In genomic region chr19:802497-802887, GRCh38 we compare ENCODE assay signal across 9 cellular contexts. TPM values are rescaled to one million over a fixed set of nuclear protein-coding genes. Genes with fewer than 3 reads are reported as not detected.
DNase-seq lines count a peak whose midpoint lies in the region; ATAC-seq, FAIRE-seq and TF ChIP-seq lines count a peak whose summit lies in the region.
"Had no signal": no experiment of that assay in that cellular context is flagged by ENCODE, and none has a peak within 500 bp of the region (broad histone marks: within the 10 kb centered on the region; RNA-seq: fewer than 3 reads in every experiment).

No MANE protein-coding gene starts in this region.

- in situ Hi-C loops in GM12878 (cut with MboI) = no loop called here

- ATAC-seq in GM12878 (no peak), GM21381 (IDR thresholded peaks at IDR 0.05; ENCODE audit: unreplicated experiment) (no peak)

- H3F3A ChIP-seq in neural progenitor cell (ENCODE audit: low read depth) = peaks cover 50% of the 10 kb centered on the region

- H3K27ac Mint-ChIP-seq in neural progenitor cell = peak overlapping the region; percentile 98

- H2AFZ ChIP-seq in GM12878 (ENCODE audit: control insufficient read depth, low read depth, low read length) (no peak overlapping the region), neural progenitor cell (replicated peaks) (no peak overlapping the region), Karpas-422 (ENCODE audit: low read length) (no peak overlapping the region)

- H3K4me1 ChIP-seq in GM12878 (ENCODE audit: control insufficient read depth, insufficient read depth, low read length) (peaks cover 7% of the 10 kb centered on the region; the same call in 1 of the 2 replicates), neural progenitor cell (peaks cover 39% of the 10 kb centered on the region), Karpas-422 (ENCODE audit: low read length) (peaks cover 13% of the 10 kb centered on the region)

- H3K27ac ChIP-seq in GM12878 (ENCODE audit: control insufficient read depth, insufficient read depth) (no peak overlapping the region), neural progenitor cell (peak overlapping the region; percentile 68), Karpas-422 (ENCODE audit: low read length) (no peak overlapping the region)
- H3K27ac ChIP-seq: SJSA1 had no signal

- H3K36me3 ChIP-seq in GM12878 (ENCODE audit: control insufficient read depth in 2 of 2, insufficient read depth in 2 of 2, low read length in 1 of 2) (peaks cover 22 to 71% of the 10 kb centered on the region in 2 experiments; a peak in 3 of 4 replicates), neural progenitor cell (no peaks in the 10 kb centered on the region), Karpas-422 (ENCODE audit: insufficient read depth, low read length) (peaks cover 72% of the 10 kb centered on the region)

- DNase-seq in HFF-Myc (ENCODE audit: extremely low read depth, low read depth) = no peak
- no peak for DNase-seq in GM12878 (ENCODE audit: low read depth, low spot score)
- peak; percentile 35 for DNase-seq in neural progenitor cell (ENCODE audit: low spot score)
- no peak for DNase-seq in cortex of kidney (lab: John Stamatoyannopoulos, UW)
- no peak for DNase-seq in Karpas-422
- DNase-seq: effector CD4-positive, alpha-beta T cell had no signal

- POLR2A ChIA-PET in GM12878 (lab: Charles Lee) = interaction anchor here (0.6 kb wide), 1 partner anchor 454 kb away, joined by 6 read pairs; no protein-coding TSS in a partner anchor

- no peak for FAIRE-seq in GM12878 (lab: Jason Lieb, UNC)

- intact Hi-C loops in GM12878 (cut with micrococcal nuclease; ENCODE audit: unreplicated experiment) = no loop called here

- CTCF ChIA-PET in GM12878 (lab: Yijun Ruan, JAX) = no interaction called here

- TF ChIP-seq POLR2A in GM12878 (IDR thresholded peaks at IDR 0.05; ENCODE audit: low read depth, low read length) = peak; percentile 1; the same call in 1 of the 2 replicates

- SMC1A ChIA-PET in GM12878 (lab: Charles Lee; ENCODE audit: uncharacterized antibody, unreplicated experiment) = no interaction called here

- H4K20me1 ChIP-seq in GM12878 (ENCODE audit: control insufficient read depth, insufficient read depth) (peaks cover 38% of the 10 kb centered on the region), neural progenitor cell (ENCODE audit: low read depth) (peaks cover 97% of the 10 kb centered on the region), Karpas-422 (ENCODE audit: insufficient read depth, low read depth, low read length) (peaks cover 87% of the 10 kb centered on the region)

- RAD21 ChIA-PET in GM12878 (lab: Charles Lee; ENCODE audit: unreplicated experiment) = no interaction called here

- H3K27me3 Mint-ChIP-seq in neural progenitor cell (ENCODE audit: insufficient read depth, low read depth) = peaks cover 15% of the 10 kb centered on the region

- H3K9me3 ChIP-seq in GM12878 (replicated peaks; ENCODE audit: control insufficient read depth, insufficient read depth, low read length) (no peaks in the 10 kb centered on the region), neural progenitor cell (ENCODE audit: low read depth) (no peaks in the 10 kb centered on the region), Karpas-422 (ENCODE audit: low read length) (no peaks in the 10 kb centered on the region)
- H3K9me3 ChIP-seq: SJSA1 had no signal

- H3K36me3 Mint-ChIP-seq in neural progenitor cell = peaks cover 25% of the 10 kb centered on the region

- H3K4me2 ChIP-seq in GM12878 (ENCODE audit: control insufficient read depth, insufficient read depth) (no peak overlapping the region), neural progenitor cell (peak overlapping the region; percentile 53), Karpas-422 (ENCODE audit: low read depth, low read length, poor library complexity, severe bottlenecking) (no peak overlapping the region)

- H3K9ac ChIP-seq in GM12878 (ENCODE audit: control insufficient read depth, insufficient read depth, low read length) = no peak overlapping the region
- H3K9ac ChIP-seq in neural progenitor cell = no peak overlapping the region
- no peak overlapping the region for H3K9ac ChIP-seq in Karpas-422 (ENCODE audit: low read length)

- TF ChIP-seq RAD21 in GM12878 (IDR thresholded peaks at IDR 0.05; ENCODE audit: insufficient read depth, low read depth, low read length) = no peak

- H3K27me3 ChIP-seq in GM12878 (replicated peaks in 1 of 2; ENCODE audit: control insufficient read depth in 2 of 2, insufficient read depth in 2 of 2, low read length in 1 of 2) (no peaks in the 10 kb centered on the region), neural progenitor cell (no peaks in the 10 kb centered on the region), Karpas-422 (ENCODE audit: low read length) (no peaks in the 10 kb centered on the region)
- H3K27me3 ChIP-seq: SJSA1 had no signal

- peak overlapping the region; percentile 74 for H3K4me3 Mint-ChIP-seq in neural progenitor cell

- H3K9me3 Mint-ChIP-seq in neural progenitor cell = no peaks in the 10 kb centered on the region

- peak overlapping the region; percentile 79 for H3K4me3 ChIP-seq in HFF-Myc (replicated peaks; ENCODE audit: low read depth, low read length)
- H3K4me3 ChIP-seq in GM12878 = no peak overlapping the region
- no peak overlapping the region for H3K4me3 ChIP-seq in neural progenitor cell
- no peak overlapping the region for H3K4me3 ChIP-seq in Karpas-422 (ENCODE audit: low read length)
- H3K4me3 ChIP-seq: SJSA1 had no signal

- TF ChIP-seq CTCF in HFF-Myc (IDR thresholded peaks at IDR 0.05; ENCODE audit: low read depth, low read length, missing control alignments) (no peak), GM12878 (IDR thresholded peaks at IDR 0.05 in 2 of 3, conservative IDR thresholded peaks at IDR 0.05 in 1 of 3; ENCODE audit: control insufficient read depth in 2 of 3, extremely low read depth in 1 of 3, insufficient read depth in 1 of 3, low read depth in 3 of 3, low read length in 3 of 3) (no peak), neural progenitor cell (IDR thresholded peaks at IDR 0.05) (no peak)

- H3K4me1 Mint-ChIP-seq in neural progenitor cell = peaks cover 43% of the 10 kb centered on the region

- no peaks in the 10 kb centered on the region for H3K9me2 ChIP-seq in Karpas-422 (replicated peaks; ENCODE audit: insufficient read depth, low read length)

- 97% methylated on average over 12 of the region's 12 CpGs for WGBS in GM12878 (ENCODE audit: insufficient coverage, insufficient replicate concordance, low lambda C conversion rate, missing lambda C conversion rate)

- no TSS peak for BruUV-seq in GM12878 (replicated peaks; lab: Mats Ljungman, UMichigan)

- no peak for TF ChIP-seq EP300 in GM12878 (IDR thresholded peaks at IDR 0.05; ENCODE audit: borderline replicate concordance in 1 of 2, control insufficient read depth in 1 of 2, low read depth in 2 of 2, low read length in 2 of 2)

- peaks cover 70% of the 10 kb centered on the region for H3K79me2 ChIP-seq in GM12878 (ENCODE audit: control insufficient read depth, insufficient read depth, low read length)
- H3K79me2 ChIP-seq in neural progenitor cell (ENCODE audit: low read depth) = peaks cover 97% of the 10 kb centered on the region
- H3K79me2 ChIP-seq in Karpas-422 (ENCODE audit: low read length) = peaks cover 65% of the 10 kb centered on the region

RNA-seq across cellular contexts. Expression of gene PTBP1, which starts 5.2 kb away (rescaled TPM):
- 155 and 159 TPM in 2 replicates for total RNA-seq in GM12878 (2013; cell fraction: nucleolus; rRNA removed)
- total RNA-seq in GM12878 (2014; rRNA removed) (179 and 217 TPM in 2 replicates), GM12878 (2014; rRNA removed; fragmentation: Illumina TruSeq; extraction: Trizol) (78.0 and 93.5 TPM in 2 replicates), GM12878 (2021) (464 and 532 TPM in 2 replicates), neural progenitor cell (ENCODE audit: low replicate concordance) (237 and 543 TPM in 2 replicates)
- 160 TPM for polyA plus RNA-seq in GM12878 (2011; ENCODE audit: low read depth)
- polyA plus RNA-seq in GM12878 (2011; rRNA removed) (38.2 and 161 TPM in 2 replicates), GM12878 (2014; fragmentation: Illumina TruSeq; extraction: Trizol) (178 and 225 TPM in 2 replicates), GM12878 (2014; fragmentation: Nextera tagmentation; extraction: Ambion mirVana) (10 to 100 TPM; 13.1 to 31.6 TPM), GM12878 (2014; rRNA removed) (218 and 343 TPM in 2 replicates), GM12878 (2016; fragmentation: Nextera tagmentation; extraction: Ambion mirVana) (100 to 1,000 TPM; 285 to 330 TPM)
- polyA plus RNA-seq in GM12878 (2011; cell fraction: cytosol; rRNA removed) = 124 and 140 TPM in 2 replicates
- 617 and 643 TPM in 2 replicates for polyA plus RNA-seq in GM12878 (2011; cell fraction: nucleus; rRNA removed)
- polyA plus RNA-seq in GM12878 (2012) = 202 and 308 TPM in 2 replicates
- 142 and 159 TPM in 2 replicates for polyA minus RNA-seq in GM12878 (2011; rRNA and poly(A)+ RNA removed)
- polyA minus RNA-seq in GM12878 (2011; cell fraction: cytosol; rRNA and poly(A)+ RNA removed) = 158 and 187 TPM in 2 replicates
- 106 and 165 TPM in 2 replicates for polyA minus RNA-seq in GM12878 (2011; cell fraction: nucleus; rRNA and poly(A)+ RNA removed)
- 170 and 172 TPM in 2 replicates for total RNA-seq in Karpas-422 (2014; rRNA removed; shearing (Covaris generic); ENCODE audit: low replicate concordance)

RNA-seq across cellular contexts. Expression of gene PLPPR3, which starts 19.3 kb away (rescaled TPM):
- not detected in 2 replicates for total RNA-seq in GM12878 (2013; cell fraction: nucleolus; rRNA removed)
- total RNA-seq in GM12878 (2014; rRNA removed) (not detected in 2 replicates), GM12878 (2014; rRNA removed; fragmentation: Illumina TruSeq; extraction: Trizol) (not detected in 2 replicates), GM12878 (2021) (not detected in 2 replicates), neural progenitor cell (ENCODE audit: low replicate concordance) (15.6 and 91.6 TPM in 2 replicates)
- polyA plus RNA-seq in GM12878 (2011; ENCODE audit: low read depth) = not detected
- polyA plus RNA-seq in GM12878 (2011; rRNA removed) (not detected in 2 replicates), GM12878 (2014; fragmentation: Illumina TruSeq; extraction: Trizol) (not detected in 2 replicates), GM12878 (2014; fragmentation: Nextera tagmentation; extraction: Ambion mirVana) (not detected), GM12878 (2014; rRNA removed) (not detected in 2 replicates), GM12878 (2016; fragmentation: Nextera tagmentation; extraction: Ambion mirVana) (under 1 TPM in 1 of 2 experiments, not detected in 1; 0.07 TPM)
- not detected in 2 replicates for polyA plus RNA-seq in GM12878 (2011; cell fraction: cytosol; rRNA removed)
- polyA plus RNA-seq in GM12878 (2011; cell fraction: nucleus; rRNA removed) = not detected in 2 replicates
- polyA plus RNA-seq in GM12878 (2012) = 0.08 and 0.12 TPM in 2 replicates
- 0.10 TPM in 1 of 2 replicates, not detected in the other for polyA minus RNA-seq in GM12878 (2011; rRNA and poly(A)+ RNA removed)
- polyA minus RNA-seq in GM12878 (2011; cell fraction: cytosol; rRNA and poly(A)+ RNA removed) = not detected in 2 replicates
- polyA minus RNA-seq in GM12878 (2011; cell fraction: nucleus; rRNA and poly(A)+ RNA removed) = not detected in 2 replicates
- not detected in 2 replicates for total RNA-seq in Karpas-422 (2014; rRNA removed; shearing (Covaris generic); ENCODE audit: low replicate concordance)
- total RNA-seq: right cardiac atrium had no signal

RNA-seq across cellular contexts. Expression of gene AZU1, which starts 25.1 kb away (rescaled TPM):
- not detected in 2 replicates for total RNA-seq in GM12878 (2013; cell fraction: nucleolus; rRNA removed)
- not detected in 2 replicates for total RNA-seq in GM12878 (2014; rRNA removed)
- not detected in 2 replicates for total RNA-seq in GM12878 (2014; rRNA removed; fragmentation: Illumina TruSeq; extraction: Trizol)
- total RNA-seq in GM12878 (2021) = not detected in 2 replicates
- 0.14 TPM for polyA plus RNA-seq in GM12878 (2011; ENCODE audit: low read depth)
- polyA plus RNA-seq in GM12878 (2011; rRNA removed) = not detected in 2 replicates
- polyA plus RNA-seq in GM12878 (2011; cell fraction: cytosol; rRNA removed) = not detected in 2 replicates
- 0.18 and 0.19 TPM in 2 replicates for polyA plus RNA-seq in GM12878 (2011; cell fraction: nucleus; rRNA removed)
- 0.10 and 0.20 TPM in 2 replicates for polyA plus RNA-seq in GM12878 (2012)
- not detected in 2 replicates for polyA plus RNA-seq in GM12878 (2014; fragmentation: Illumina TruSeq; extraction: Trizol)
- not detected for polyA plus RNA-seq in GM12878 (2014; fragmentation: Nextera tagmentation; extraction: Ambion mirVana)
- 0.27 TPM in 1 of 2 replicates, not detected in the other for polyA plus RNA-seq in GM12878 (2014; rRNA removed)
- not detected for polyA plus RNA-seq in GM12878 (2016; fragmentation: Nextera tagmentation; extraction: Ambion mirVana)
- polyA minus RNA-seq in GM12878 (2011; rRNA and poly(A)+ RNA removed) = not detected in 2 replicates
- polyA minus RNA-seq in GM12878 (2011; cell fraction: cytosol; rRNA and poly(A)+ RNA removed) = not detected in 2 replicates
- polyA minus RNA-seq in GM12878 (2011; cell fraction: nucleus; rRNA and poly(A)+ RNA removed) = not detected in 2 replicates
- 1.0 and 2.0 TPM in 2 replicates for total RNA-seq in neural progenitor cell (ENCODE audit: low replicate concordance)
- total RNA-seq in Karpas-422 (2014; rRNA removed; shearing (Covaris generic); ENCODE audit: low replicate concordance) = not detected in 2 replicates
- total RNA-seq: right cardiac atrium, SJSA1 had no signal

RNA-seq across cellular contexts. Expression of gene PRTN3, which starts 38.3 kb away (rescaled TPM):
- total RNA-seq in GM12878 (2013; cell fraction: nucleolus; rRNA removed) = not detected in 2 replicates
- total RNA-seq in GM12878 (2014; rRNA removed) (not detected in 2 replicates), GM12878 (2014; rRNA removed; fragmentation: Illumina TruSeq; extraction: Trizol) (not detected in 2 replicates), GM12878 (2021) (not detected in 2 replicates), neural progenitor cell (ENCODE audit: low replicate concordance) (0.28 TPM in 1 of 2 replicates, not detected in the other)
- polyA plus RNA-seq in GM12878 (2011; ENCODE audit: low read depth) = not detected
- polyA plus RNA-seq in GM12878 (2011; rRNA removed) (0.08 TPM in 1 of 2 replicates, not detected in the other), GM12878 (2014; fragmentation: Illumina TruSeq; extraction: Trizol) (not detected in 2 replicates), GM12878 (2014; fragmentation: Nextera tagmentation; extraction: Ambion mirVana) (not detected), GM12878 (2014; rRNA removed) (not detected in 2 replicates), GM12878 (2016; fragmentation: Nextera tagmentation; extraction: Ambion mirVana) (not detected)
- 0.10 TPM in 1 of 2 replicates, not detected in the other for polyA plus RNA-seq in GM12878 (2011; cell fraction: cytosol; rRNA removed)
- not detected in 2 replicates for polyA plus RNA-seq in GM12878 (2011; cell fraction: nucleus; rRNA removed)
- not detected in 2 replicates for polyA plus RNA-seq in GM12878 (2012)
- not detected in 2 replicates for polyA minus RNA-seq in GM12878 (2011; rRNA and poly(A)+ RNA removed)
- polyA minus RNA-seq in GM12878 (2011; cell fraction: cytosol; rRNA and poly(A)+ RNA removed) = not detected in 2 replicates
- not detected in 2 replicates for polyA minus RNA-seq in GM12878 (2011; cell fraction: nucleus; rRNA and poly(A)+ RNA removed)
- total RNA-seq in Karpas-422 (2014; rRNA removed; shearing (Covaris generic); ENCODE audit: low replicate concordance) = not detected in 2 replicates
- total RNA-seq: right cardiac atrium, SJSA1 had no signal
- polyA plus RNA-seq: right cardiac atrium had no signal

RNA-seq across cellular contexts. Expression of gene ELANE, which starts 49.6 kb away (rescaled TPM):
- total RNA-seq in GM12878 (2013; cell fraction: nucleolus; rRNA removed) = not detected in 2 replicates
- total RNA-seq in GM12878 (2014; rRNA removed) (not detected in 2 replicates), GM12878 (2014; rRNA removed; fragmentation: Illumina TruSeq; extraction: Trizol) (not detected in 2 replicates), GM12878 (2021) (not detected in 2 replicates), neural progenitor cell (ENCODE audit: low replicate concordance) (not detected in 2 replicates)
- not detected for polyA plus RNA-seq in GM12878 (2011; ENCODE audit: low read depth)
- polyA plus RNA-seq in GM12878 (2011; rRNA removed) (not detected in 2 replicates), GM12878 (2014; fragmentation: Illumina TruSeq; extraction: Trizol) (not detected in 2 replicates), GM12878 (2014; fragmentation: Nextera tagmentation; extraction: Ambion mirVana) (not detected), GM12878 (2014; rRNA removed) (not detected in 2 replicates), GM12878 (2016; fragmentation: Nextera tagmentation; extraction: Ambion mirVana) (not detected)
- not detected in 2 replicates for polyA plus RNA-seq in GM12878 (2011; cell fraction: cytosol; rRNA removed)
- not detected in 2 replicates for polyA plus RNA-seq in GM12878 (2011; cell fraction: nucleus; rRNA removed)
- not detected in 2 replicates for polyA plus RNA-seq in GM12878 (2012)
- polyA minus RNA-seq in GM12878 (2011; rRNA and poly(A)+ RNA removed) = not detected in 2 replicates
- polyA minus RNA-seq in GM12878 (2011; cell fraction: cytosol; rRNA and poly(A)+ RNA removed) = not detected in 2 replicates
- polyA minus RNA-seq in GM12878 (2011; cell fraction: nucleus; rRNA and poly(A)+ RNA removed) = not detected in 2 replicates
- total RNA-seq in Karpas-422 (2014; rRNA removed; shearing (Covaris generic); ENCODE audit: low replicate concordance) = not detected in 2 replicates
- total RNA-seq: SJSA1 had no signal

Comparison
In these comparisons a context has a peak if more than half of its experiments do, and no peak if none do; other contexts are left out.
1. RNA of gene PLPPR3, which starts 19.3 kb away (total RNA-seq): 15.6 to 91.6 TPM in neural progenitor cell; not detected in GM12878 and not detected in Karpas-422; every median in the first group is over 10 times any median in the second.